ENCODE assay signal across 1 cellular context in the genomic region with DNA sequence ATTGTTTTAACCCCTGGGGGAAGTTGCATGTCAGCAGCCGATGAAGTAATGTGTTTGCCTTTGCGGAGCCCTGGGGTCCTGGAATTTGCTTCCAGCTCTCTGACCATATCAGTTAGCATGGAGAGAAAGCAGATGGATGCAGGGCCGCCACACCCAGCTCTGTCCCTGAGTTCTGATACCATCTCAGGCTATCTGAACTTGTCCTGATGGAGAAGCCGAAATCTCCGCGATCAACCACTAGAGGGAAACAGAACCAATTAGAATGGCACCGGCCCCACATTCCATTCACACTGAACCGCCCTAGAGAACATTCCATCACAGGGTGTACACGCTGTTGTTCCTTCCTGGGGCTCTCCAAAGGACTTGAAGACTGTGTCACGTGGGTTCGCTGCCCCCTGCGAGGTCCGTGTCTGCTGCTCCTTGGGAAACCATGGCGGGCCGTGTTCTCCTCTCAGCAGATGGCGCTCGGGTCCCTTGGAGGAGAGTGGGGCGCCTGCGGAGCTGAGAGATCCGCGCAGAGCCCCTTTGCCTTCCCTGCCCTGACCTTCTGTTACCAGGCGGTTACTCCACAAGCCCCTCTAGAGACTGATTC.
TF ChIP-seq lines count a peak whose summit lies in the region.

No MANE protein-coding gene starts in this region.

TF ChIP-seq in HepG2, 621 proteins besides CTCF, POLR2A, EP300 and RAD21 (continued from another document and continues in another):
- TF ChIP-seq ZNF343 (CRISPR knock-in tag; IDR thresholded peaks at IDR 0.05) (no peak), ZBTB42 (CRISPR knock-in tag; IDR thresholded peaks at IDR 0.05) (no peak), MIER3 (CRISPR knock-in tag; IDR thresholded peaks at IDR 0.05; ENCODE audit: borderline replicate concordance) (no peak), RBM39 (IDR thresholded peaks at IDR 0.05; ENCODE audit: low read depth, low read length, poor library complexity, severe bottlenecking) (no peak), THAP7 (CRISPR knock-in tag; IDR thresholded peaks at IDR 0.05) (no peak), MED13 (CRISPR knock-in tag; IDR thresholded peaks at IDR 0.05) (0 out of 2 replicates have a peak, but pooled peaks have one; percentile 31), FOSL2 (CRISPR knock-in tag; IDR thresholded peaks at IDR 0.05) (no peak), ZNF740 (CRISPR knock-in tag; IDR thresholded peaks at IDR 0.05) (no peak), CERS6 (CRISPR knock-in tag; IDR thresholded peaks at IDR 0.05) (no peak), PCBP2 (optimal IDR thresholded peaks at IDR 0.05; ENCODE audit: low read depth, low read length, poor library complexity, severe bottlenecking) (no peak), MAFK (conservative IDR thresholded peaks at IDR 0.05 in 1 of 2, IDR thresholded peaks at IDR 0.05 in 1 of 2; ENCODE audit: low read length in 2 of 2) (no peak), CHCHD3 (CRISPR knock-in tag; IDR thresholded peaks at IDR 0.05) (no peak), ZNF501 (CRISPR knock-in tag; IDR thresholded peaks at IDR 0.05) (peak; percentile 84), ZKSCAN8 (CRISPR knock-in tag; IDR thresholded peaks at IDR 0.05; ENCODE audit: borderline replicate concordance) (no peak), CCAR2 (optimal IDR thresholded peaks at IDR 0.05; ENCODE audit: low read depth, low read length) (no peak), NR2F6 (IDR thresholded peaks at IDR 0.05) (no peak), NR2F6 (CRISPR knock-in tag; IDR thresholded peaks at IDR 0.05) (no peak), AGO1 (IDR thresholded peaks at IDR 0.05; ENCODE audit: low read depth, low read length, poor library complexity, severe bottlenecking) (no peak), ZNF724P (CRISPR knock-in tag; IDR thresholded peaks at IDR 0.05; ENCODE audit: borderline replicate concordance) (no peak), HNRNPUL1 (IDR thresholded peaks at IDR 0.05; ENCODE audit: low read depth, low read length) (no peak), ZNF382 (CRISPR knock-in tag; IDR thresholded peaks at IDR 0.05; ENCODE audit: borderline replicate concordance) (no peak), REXO4 (CRISPR knock-in tag; IDR thresholded peaks at IDR 0.05; ENCODE audit: borderline replicate concordance) (no peak), MTA1 (CRISPR knock-in tag; IDR thresholded peaks at IDR 0.05; ENCODE audit: borderline replicate concordance) (peak; percentile 26; the same call in 1 of the 2 replicates), ATF6 (CRISPR knock-in tag; conservative IDR thresholded peaks at IDR 0.05) (no peak), KDM4B (CRISPR knock-in tag; IDR thresholded peaks at IDR 0.05) (no peak), ZFX (CRISPR knock-in tag; IDR thresholded peaks at IDR 0.05; ENCODE audit: low read depth) (no peak), RARA (CRISPR knock-in tag; IDR thresholded peaks at IDR 0.05) (no peak), ZNF326 (CRISPR knock-in tag; IDR thresholded peaks at IDR 0.05; ENCODE audit: borderline replicate concordance) (no peak), ZNF790 (CRISPR knock-in tag; IDR thresholded peaks at IDR 0.05; ENCODE audit: borderline replicate concordance) (no peak), ATM (IDR thresholded peaks at IDR 0.05; ENCODE audit: borderline replicate concordance) (no peak), SAFB2 (CRISPR knock-in tag; IDR thresholded peaks at IDR 0.05; ENCODE audit: borderline replicate concordance, low read depth) (no peak), PHB2 (IDR thresholded peaks at IDR 0.05; ENCODE audit: partially characterized antibody) (no peak), HES4 (CRISPR knock-in tag; IDR thresholded peaks at IDR 0.05; ENCODE audit: borderline replicate concordance) (no peak), ZNF850 (CRISPR knock-in tag; conservative IDR thresholded peaks at IDR 0.05) (no peak), SMYD3 (CRISPR knock-in tag; IDR thresholded peaks at IDR 0.05) (no peak), HOXA9 (CRISPR knock-in tag; IDR thresholded peaks at IDR 0.05; ENCODE audit: borderline replicate concordance) (no peak), DR1 (CRISPR knock-in tag; IDR thresholded peaks at IDR 0.05) (no peak), AGO2 (optimal IDR thresholded peaks at IDR 0.05; ENCODE audit: low read depth, low read length) (no peak), ZNF607 (CRISPR knock-in tag; IDR thresholded peaks at IDR 0.05; ENCODE audit: borderline replicate concordance) (peak; percentile 79), GMEB2 (CRISPR knock-in tag; IDR thresholded peaks at IDR 0.05; ENCODE audit: low read depth) (no peak), ZNF180 (CRISPR knock-in tag; IDR thresholded peaks at IDR 0.05; ENCODE audit: borderline replicate concordance, low read depth) (no peak), NKX3-1 (CRISPR knock-in tag; IDR thresholded peaks at IDR 0.05) (no peak), FLYWCH1 (CRISPR knock-in tag; IDR thresholded peaks at IDR 0.05) (no peak), CC2D1A (CRISPR knock-in tag; IDR thresholded peaks at IDR 0.05) (no peak), NCOA2 (CRISPR knock-in tag; IDR thresholded peaks at IDR 0.05) (no peak), ZNF558 (CRISPR knock-in tag; IDR thresholded peaks at IDR 0.05; ENCODE audit: borderline replicate concordance) (no peak), SOX6 (IDR thresholded peaks at IDR 0.05) (no peak), SOX6 (CRISPR knock-in tag; IDR thresholded peaks at IDR 0.05) (no peak; the same call in 1 of the 2 replicates), ZSCAN21 (CRISPR knock-in tag; IDR thresholded peaks at IDR 0.05; ENCODE audit: borderline replicate concordance) (no peak), ZSCAN31 (CRISPR knock-in tag; IDR thresholded peaks at IDR 0.05; ENCODE audit: low read depth) (peak; percentile 76; the same call in 1 of the 2 replicates), TEAD3 (CRISPR knock-in tag; optimal IDR thresholded peaks at IDR 0.05; ENCODE audit: borderline replicate concordance) (peak; percentile 90), ZNF550 (CRISPR knock-in tag; IDR thresholded peaks at IDR 0.05; ENCODE audit: borderline replicate concordance) (no peak), PRMT3 (CRISPR knock-in tag; IDR thresholded peaks at IDR 0.05; ENCODE audit: borderline replicate concordance, low read depth) (no peak), CREB1 (IDR thresholded peaks at IDR 0.05) (no peak), CREB1 (CRISPR knock-in tag; IDR thresholded peaks at IDR 0.05) (no peak), ZNF333 (CRISPR knock-in tag; IDR thresholded peaks at IDR 0.05; ENCODE audit: borderline replicate concordance) (no peak), IRX3 (CRISPR knock-in tag; IDR thresholded peaks at IDR 0.05; ENCODE audit: borderline replicate concordance, low read depth) (no peak), XBP1 (CRISPR knock-in tag; IDR thresholded peaks at IDR 0.05) (no peak), NFE2L2 (IDR thresholded peaks at IDR 0.05; ENCODE audit: low read length) (no peak), PRPF4 (IDR thresholded peaks at IDR 0.05; ENCODE audit: low read depth, low read length, poor library complexity, severe bottlenecking) (no peak), SMC3 (IDR thresholded peaks at IDR 0.05; ENCODE audit: low read length) (peak; percentile 67), TOPORS (CRISPR knock-in tag; IDR thresholded peaks at IDR 0.05) (no peak), MBD4 (IDR thresholded peaks at IDR 0.05; ENCODE audit: borderline replicate concordance, low read length) (no peak), DPF2 (CRISPR knock-in tag; IDR thresholded peaks at IDR 0.05; ENCODE audit: borderline replicate concordance, low read depth) (no peak), SRSF1 (optimal IDR thresholded peaks at IDR 0.05; ENCODE audit: low read depth, low read length) (no peak), JUND (CRISPR knock-in tag; IDR thresholded peaks at IDR 0.05) (no peak), MXD4 (CRISPR knock-in tag; IDR thresholded peaks at IDR 0.05) (no peak), DNMT3B (CRISPR knock-in tag; conservative IDR thresholded peaks at IDR 0.05) (0 out of 2 replicates have a peak, but pooled peaks have one; percentile 56)
- TF ChIP-seq, protein P1, sequence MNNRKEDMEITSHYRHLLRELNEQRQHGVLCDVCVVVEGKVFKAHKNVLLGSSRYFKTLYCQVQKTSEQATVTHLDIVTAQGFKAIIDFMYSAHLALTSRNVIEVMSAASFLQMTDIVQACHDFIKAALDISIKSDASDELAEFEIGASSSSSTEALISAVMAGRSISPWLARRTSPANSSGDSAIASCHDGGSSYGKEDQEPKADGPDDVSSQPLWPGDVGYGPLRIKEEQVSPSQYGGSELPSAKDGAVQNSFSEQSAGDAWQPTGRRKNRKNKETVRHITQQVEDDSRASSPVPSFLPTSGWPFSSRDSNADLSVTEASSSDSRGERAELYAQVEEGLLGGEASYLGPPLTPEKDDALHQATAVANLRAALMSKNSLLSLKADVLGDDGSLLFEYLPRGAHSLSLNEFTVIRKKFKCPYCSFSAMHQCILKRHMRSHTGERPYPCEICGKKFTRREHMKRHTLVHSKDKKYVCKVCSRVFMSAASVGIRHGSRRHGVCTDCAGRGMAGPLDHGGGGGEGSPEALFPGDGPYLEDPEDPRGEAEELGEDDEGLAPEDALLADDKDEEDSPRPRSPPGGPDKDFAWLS (CRISPR knock-in tag; IDR thresholded peaks at IDR 0.05; ENCODE audit: borderline replicate concordance), result no peak
- TF ChIP-seq, protein P2, sequence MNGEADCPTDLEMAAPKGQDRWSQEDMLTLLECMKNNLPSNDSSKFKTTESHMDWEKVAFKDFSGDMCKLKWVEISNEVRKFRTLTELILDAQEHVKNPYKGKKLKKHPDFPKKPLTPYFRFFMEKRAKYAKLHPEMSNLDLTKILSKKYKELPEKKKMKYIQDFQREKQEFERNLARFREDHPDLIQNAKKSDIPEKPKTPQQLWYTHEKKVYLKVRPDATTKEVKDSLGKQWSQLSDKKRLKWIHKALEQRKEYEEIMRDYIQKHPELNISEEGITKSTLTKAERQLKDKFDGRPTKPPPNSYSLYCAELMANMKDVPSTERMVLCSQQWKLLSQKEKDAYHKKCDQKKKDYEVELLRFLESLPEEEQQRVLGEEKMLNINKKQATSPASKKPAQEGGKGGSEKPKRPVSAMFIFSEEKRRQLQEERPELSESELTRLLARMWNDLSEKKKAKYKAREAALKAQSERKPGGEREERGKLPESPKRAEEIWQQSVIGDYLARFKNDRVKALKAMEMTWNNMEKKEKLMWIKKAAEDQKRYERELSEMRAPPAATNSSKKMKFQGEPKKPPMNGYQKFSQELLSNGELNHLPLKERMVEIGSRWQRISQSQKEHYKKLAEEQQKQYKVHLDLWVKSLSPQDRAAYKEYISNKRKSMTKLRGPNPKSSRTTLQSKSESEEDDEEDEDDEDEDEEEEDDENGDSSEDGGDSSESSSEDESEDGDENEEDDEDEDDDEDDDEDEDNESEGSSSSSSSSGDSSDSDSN (CRISPR knock-in tag; IDR thresholded peaks at IDR 0.05), result no peak
